ENCODE assay signal across 8 cellular contexts in the genomic region with DNA sequence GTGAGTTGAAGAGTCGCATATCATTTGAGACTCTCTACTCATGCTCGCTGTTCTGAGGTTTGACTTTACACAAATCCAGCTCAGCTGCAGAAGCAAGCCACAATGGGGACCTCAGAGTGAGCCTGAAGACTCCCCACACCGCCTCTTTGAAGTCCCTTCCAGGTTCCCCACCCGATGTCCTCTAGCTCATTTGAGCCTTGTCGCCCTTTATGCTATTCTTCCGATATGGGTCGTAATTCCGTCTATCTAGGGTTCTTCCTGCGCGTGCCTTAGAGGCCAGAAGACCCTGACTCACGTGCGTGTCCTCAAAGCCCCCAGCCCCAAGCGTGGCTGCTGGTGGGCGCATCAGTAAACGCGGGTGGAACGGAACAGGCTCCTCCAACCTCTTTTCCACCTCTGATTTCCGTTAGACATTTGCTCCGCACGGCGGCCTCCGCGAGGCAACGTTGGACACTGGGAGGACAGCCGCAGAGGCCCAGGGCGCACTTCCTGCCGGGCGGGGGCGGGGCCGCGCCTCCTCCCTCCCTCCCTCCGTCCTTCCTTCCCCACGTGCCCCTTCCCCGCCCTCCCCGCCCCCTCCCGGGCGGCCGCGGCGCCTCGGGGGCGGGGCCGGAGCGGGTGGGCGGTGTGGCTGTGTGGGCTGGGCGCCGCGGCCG. TPM values are rescaled to one million over a fixed set of nuclear protein-coding genes. Genes with fewer than 3 reads are reported as not detected.
DNase-seq lines count a peak whose midpoint lies in the region; ATAC-seq and TF ChIP-seq lines count a peak whose summit lies in the region.

A gene with protein sequence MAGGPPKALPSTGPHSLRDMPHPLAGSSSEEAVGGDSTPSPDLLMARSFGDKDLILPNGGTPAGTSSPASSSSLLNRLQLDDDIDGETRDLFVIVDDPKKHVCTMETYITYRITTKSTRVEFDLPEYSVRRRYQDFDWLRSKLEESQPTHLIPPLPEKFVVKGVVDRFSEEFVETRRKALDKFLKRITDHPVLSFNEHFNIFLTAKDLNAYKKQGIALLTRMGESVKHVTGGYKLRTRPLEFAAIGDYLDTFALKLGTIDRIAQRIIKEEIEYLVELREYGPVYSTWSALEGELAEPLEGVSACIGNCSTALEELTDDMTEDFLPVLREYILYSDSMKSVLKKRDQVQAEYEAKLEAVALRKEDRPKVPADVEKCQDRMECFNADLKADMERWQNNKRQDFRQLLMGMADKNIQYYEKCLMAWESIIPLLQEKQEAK (plus strand): TSS at position 650 of the 656 bp plus-strand sequence. CDS start 242 bp downstream, outside the sequence.

- H3K27me3 ChIP-seq in PC-3 (ENCODE audit: low read length) (no peaks in the 10 kb centered on the region), muscle layer of colon (ENCODE audit: control insufficient read depth in 1 of 2, insufficient read depth in 2 of 2, low read length in 2 of 2) (no peaks in the 10 kb centered on the region)

- no peaks in the 10 kb centered on the region for H4K20me1 ChIP-seq in PC-3 (ENCODE audit: low read length)

- no peaks in the 10 kb centered on the region for H3K36me3 ChIP-seq in PC-3 (ENCODE audit: low read depth, low read length)
- no peaks in the 10 kb centered on the region for H3K36me3 ChIP-seq in muscle layer of colon (ENCODE audit: insufficient read depth, low read length)

- H3K9me3 ChIP-seq in PC-3 (ENCODE audit: low read length) (no peaks in the 10 kb centered on the region), muscle layer of colon (ENCODE audit: low read length) (no peaks in the 10 kb centered on the region)

- H3K79me2 ChIP-seq in PC-3 (ENCODE audit: low read length): peaks cover 27% of the 10 kb centered on the region

- POLR2A ChIA-PET in PC-3 (lab: Charles Lee; ENCODE audit: unreplicated experiment): no interaction called here

- peak within 1 kb of the TSS; percentile 86 for H2AFZ ChIP-seq in PC-3 (ENCODE audit: low read length)

- no peak for TF ChIP-seq CTCF in PC-3 (conservative IDR thresholded peaks at IDR 0.05; ENCODE audit: low read depth, low read length)

- H3K4me2 ChIP-seq in PC-3 (ENCODE audit: low read length): peak within 1 kb of the TSS; percentile 99

- BruUV-seq in PC-3 (replicated peaks; lab: Mats Ljungman, UMichigan): TSS peak; percentile 80

- peak; percentile 77 for ATAC-seq in GM21390 (IDR thresholded peaks at IDR 0.05; ENCODE audit: unreplicated experiment)
- ATAC-seq in PC-3: peak; percentile 49
- ATAC-seq in esophagus mucosa: peak; percentile 89

- intact Hi-C loops in PC-3 (cut with micrococcal nuclease): loop anchor here (5.0 kb wide), 1 partner anchor 42 kb away; no protein-coding TSS in a partner anchor

- H3K27ac ChIP-seq in PC-3 (ENCODE audit: low read length): peak within 1 kb of the TSS; percentile 47
- peak within 1 kb of the TSS; percentile 82 for H3K27ac ChIP-seq in muscle layer of colon (ENCODE audit: low read depth, low read length)

- H3K9ac ChIP-seq in PC-3 (ENCODE audit: low read length) (peak within 1 kb of the TSS; percentile 66), muscle layer of colon (ENCODE audit: low read length) (peak within 1 kb of the TSS; percentile 40)

- no peaks in the 10 kb centered on the region for H3K9me2 ChIP-seq in PC-3 (replicated peaks; ENCODE audit: low read length)

- H3K4me3 ChIP-seq in PC-3 (ENCODE audit: low read length) (peak within 1 kb of the TSS; percentile 95), muscle layer of colon (ENCODE audit: low read depth in 1 of 2, low read length in 2 of 2) (peak within 1 kb of the TSS; percentile 84 to 92)

- CTCF ChIA-PET in PC-3 (lab: Charles Lee): no interaction called here

- H3F3A ChIP-seq in PC-3 (ENCODE audit: low read length, unreplicated experiment): peaks cover 4% of the 10 kb centered on the region

- peak; percentile 94 for DNase-seq in DMS 273 (lab: John Stamatoyannopoulos, UW; ENCODE audit: unreplicated experiment)
- DNase-seq in HUDEP-2 (lab: John Stamatoyannopoulos, UW; ENCODE audit: unreplicated experiment in 76 of 76): peak in 74 of 76 experiments; percentile 22 to 90 (median 77)
- DNase-seq in PC-3: peak; percentile 86
- peak; percentile 73 to 82 for DNase-seq in activated T-cell treated with anti-CD3 and anti-CD28 coated beads, Interleukin-2, amount 50 U/mL, for 48 hours
- peak; percentile 57 to 63 for DNase-seq in stimulated activated CD8-positive, alpha-beta memory T cell treated with anti-CD3 and anti-CD28 coated beads, Interleukin-7, amount 100 ng/mL, for 1 hour (ENCODE audit: low read depth in 2 of 2)

- H3K4me1 ChIP-seq in PC-3 (ENCODE audit: insufficient read depth, low read length): peaks cover 40% of the 10 kb centered on the region
- peaks cover 41% of the 10 kb centered on the region for H3K4me1 ChIP-seq in muscle layer of colon (ENCODE audit: insufficient read depth, low read length)

RNA-seq across cellular contexts. Expression of the gene that starts here (rescaled TPM):
- total RNA-seq in PC-3 (2014; rRNA removed) (6.4 and 13.6 TPM in 2 replicates), esophagus mucosa (8.5 TPM)

Comparison
In these comparisons a context has a peak if more than half of its experiments do, and no peak if none do; other contexts are left out.
1. Peak in every context shown above with its lines: DNase-seq, ATAC-seq, H3K4me3 ChIP-seq and H3K27ac ChIP-seq.